In genomic region chr3:142105991-142106390, GRCh38 we compare ENCODE assay signal across 15 cellular contexts.
"Had no signal": no experiment of that assay in that cellular context is flagged by ENCODE, and none has a peak within 500 bp of the region (broad histone marks: within the 10 kb centered on the region; RNA-seq: fewer than 3 reads in every experiment).

No MANE protein-coding gene starts in this region.

- H3K27me3 ChIP-seq: MG63, SJSA1 had no signal

- ATAC-seq: Panc1, Right ventricle myocardium inferior had no signal

- H3K27ac ChIP-seq: SJSA1, SK-N-MC had no signal

- DNase-seq: Karpas-422, KBM-7, MG63, NCI-H1092 treated with DMSO at 0.1 percent for 48 hours, NCI-H1436, NCI-H187, NCI-H2029, NCI-H2081 treated with DMSO at 0.1 percent for 48 hours, NCI-H510A, NCI-H774, SIG-M5 had no signal

- H3K4me1 ChIP-seq: SJSA1 had no signal

- H3K9me3 ChIP-seq: MG63, SJSA1 had no signal

- H3K36me3 ChIP-seq: MG63, SJSA1 had no signal

- H3K4me3 ChIP-seq: MG63, SJSA1, SK-N-MC had no signal
